ENCODE assay signal across 1 cellular context in the genomic region with DNA sequence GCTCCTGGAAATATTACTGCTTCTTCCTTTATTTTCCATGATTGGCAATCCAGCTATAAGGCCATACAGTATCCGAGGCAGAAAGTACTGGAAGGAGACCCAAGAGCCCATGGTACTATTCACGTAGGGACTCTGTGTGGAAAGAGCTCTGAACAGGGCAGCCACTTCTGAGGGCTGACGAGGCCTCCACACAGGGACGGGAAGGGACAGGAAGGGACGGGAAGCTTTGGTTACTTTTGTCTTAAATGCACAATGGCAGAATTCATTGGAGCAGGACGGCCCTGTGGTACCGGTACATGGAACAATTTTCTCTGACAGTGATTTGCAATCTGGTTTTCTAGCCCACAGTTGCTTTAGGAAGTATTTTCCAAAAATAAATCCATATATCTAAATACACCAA.
TF ChIP-seq lines count a peak whose summit lies in the region.

No MANE protein-coding gene starts in this region.

TF ChIP-seq in HepG2, 621 proteins besides CTCF, POLR2A, EP300 and RAD21:
- TF ChIP-seq, protein P1, sequence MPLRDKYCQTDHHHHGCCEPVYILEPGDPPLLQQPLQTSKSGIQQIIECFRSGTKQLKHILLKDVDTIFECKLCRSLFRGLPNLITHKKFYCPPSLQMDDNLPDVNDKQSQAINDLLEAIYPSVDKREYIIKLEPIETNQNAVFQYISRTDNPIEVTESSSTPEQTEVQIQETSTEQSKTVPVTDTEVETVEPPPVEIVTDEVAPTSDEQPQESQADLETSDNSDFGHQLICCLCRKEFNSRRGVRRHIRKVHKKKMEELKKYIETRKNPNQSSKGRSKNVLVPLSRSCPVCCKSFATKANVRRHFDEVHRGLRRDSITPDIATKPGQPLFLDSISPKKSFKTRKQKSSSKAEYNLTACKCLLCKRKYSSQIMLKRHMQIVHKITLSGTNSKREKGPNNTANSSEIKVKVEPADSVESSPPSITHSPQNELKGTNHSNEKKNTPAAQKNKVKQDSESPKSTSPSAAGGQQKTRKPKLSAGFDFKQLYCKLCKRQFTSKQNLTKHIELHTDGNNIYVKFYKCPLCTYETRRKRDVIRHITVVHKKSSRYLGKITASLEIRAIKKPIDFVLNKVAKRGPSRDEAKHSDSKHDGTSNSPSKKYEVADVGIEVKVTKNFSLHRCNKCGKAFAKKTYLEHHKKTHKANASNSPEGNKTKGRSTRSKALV (CRISPR knock-in tag; IDR thresholded peaks at IDR 0.05), result no peak
- TF ChIP-seq ZNF672 (CRISPR knock-in tag; IDR thresholded peaks at IDR 0.05) (no peak), EHMT2 (IDR thresholded peaks at IDR 0.05; ENCODE audit: borderline replicate concordance, low read depth, low read length) (no peak), ZNF333 (CRISPR knock-in tag; IDR thresholded peaks at IDR 0.05; ENCODE audit: borderline replicate concordance) (no peak), SATB2 (CRISPR knock-in tag; IDR thresholded peaks at IDR 0.05) (no peak), ARHGAP35 (CRISPR knock-in tag; IDR thresholded peaks at IDR 0.05; ENCODE audit: borderline replicate concordance) (no peak), SMAD1 (CRISPR knock-in tag; IDR thresholded peaks at IDR 0.05; ENCODE audit: borderline replicate concordance, low read depth) (no peak), HMG20B (CRISPR knock-in tag; conservative IDR thresholded peaks at IDR 0.05) (no peak), RXRB (CRISPR knock-in tag; IDR thresholded peaks at IDR 0.05; ENCODE audit: borderline replicate concordance) (no peak), U2AF2 (IDR thresholded peaks at IDR 0.05; ENCODE audit: low read depth, low read length) (no peak), SRF (IDR thresholded peaks at IDR 0.05; ENCODE audit: low read depth, low read length) (no peak)
- TF ChIP-seq, protein P2, sequence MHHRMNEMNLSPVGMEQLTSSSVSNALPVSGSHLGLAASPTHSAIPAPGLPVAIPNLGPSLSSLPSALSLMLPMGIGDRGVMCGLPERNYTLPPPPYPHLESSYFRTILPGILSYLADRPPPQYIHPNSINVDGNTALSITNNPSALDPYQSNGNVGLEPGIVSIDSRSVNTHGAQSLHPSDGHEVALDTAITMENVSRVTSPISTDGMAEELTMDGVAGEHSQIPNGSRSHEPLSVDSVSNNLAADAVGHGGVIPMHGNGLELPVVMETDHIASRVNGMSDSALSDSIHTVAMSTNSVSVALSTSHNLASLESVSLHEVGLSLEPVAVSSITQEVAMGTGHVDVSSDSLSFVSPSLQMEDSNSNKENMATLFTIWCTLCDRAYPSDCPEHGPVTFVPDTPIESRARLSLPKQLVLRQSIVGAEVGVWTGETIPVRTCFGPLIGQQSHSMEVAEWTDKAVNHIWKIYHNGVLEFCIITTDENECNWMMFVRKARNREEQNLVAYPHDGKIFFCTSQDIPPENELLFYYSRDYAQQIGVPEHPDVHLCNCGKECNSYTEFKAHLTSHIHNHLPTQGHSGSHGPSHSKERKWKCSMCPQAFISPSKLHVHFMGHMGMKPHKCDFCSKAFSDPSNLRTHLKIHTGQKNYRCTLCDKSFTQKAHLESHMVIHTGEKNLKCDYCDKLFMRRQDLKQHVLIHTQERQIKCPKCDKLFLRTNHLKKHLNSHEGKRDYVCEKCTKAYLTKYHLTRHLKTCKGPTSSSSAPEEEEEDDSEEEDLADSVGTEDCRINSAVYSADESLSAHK (CRISPR knock-in tag; IDR thresholded peaks at IDR 0.05; ENCODE audit: borderline replicate concordance), result no peak
- TF ChIP-seq, protein P3, sequence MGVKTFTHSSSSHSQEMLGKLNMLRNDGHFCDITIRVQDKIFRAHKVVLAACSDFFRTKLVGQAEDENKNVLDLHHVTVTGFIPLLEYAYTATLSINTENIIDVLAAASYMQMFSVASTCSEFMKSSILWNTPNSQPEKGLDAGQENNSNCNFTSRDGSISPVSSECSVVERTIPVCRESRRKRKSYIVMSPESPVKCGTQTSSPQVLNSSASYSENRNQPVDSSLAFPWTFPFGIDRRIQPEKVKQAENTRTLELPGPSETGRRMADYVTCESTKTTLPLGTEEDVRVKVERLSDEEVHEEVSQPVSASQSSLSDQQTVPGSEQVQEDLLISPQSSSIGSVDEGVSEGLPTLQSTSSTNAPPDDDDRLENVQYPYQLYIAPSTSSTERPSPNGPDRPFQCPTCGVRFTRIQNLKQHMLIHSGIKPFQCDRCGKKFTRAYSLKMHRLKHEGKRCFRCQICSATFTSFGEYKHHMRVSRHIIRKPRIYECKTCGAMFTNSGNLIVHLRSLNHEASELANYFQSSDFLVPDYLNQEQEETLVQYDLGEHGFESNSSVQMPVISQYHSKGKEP (CRISPR knock-in tag; IDR thresholded peaks at IDR 0.05), result no peak
- TF ChIP-seq, protein P4, sequence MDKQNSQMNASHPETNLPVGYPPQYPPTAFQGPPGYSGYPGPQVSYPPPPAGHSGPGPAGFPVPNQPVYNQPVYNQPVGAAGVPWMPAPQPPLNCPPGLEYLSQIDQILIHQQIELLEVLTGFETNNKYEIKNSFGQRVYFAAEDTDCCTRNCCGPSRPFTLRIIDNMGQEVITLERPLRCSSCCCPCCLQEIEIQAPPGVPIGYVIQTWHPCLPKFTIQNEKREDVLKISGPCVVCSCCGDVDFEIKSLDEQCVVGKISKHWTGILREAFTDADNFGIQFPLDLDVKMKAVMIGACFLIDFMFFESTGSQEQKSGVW (CRISPR knock-in tag; IDR thresholded peaks at IDR 0.05; ENCODE audit: borderline replicate concordance), result no peak
- TF ChIP-seq, protein P5, sequence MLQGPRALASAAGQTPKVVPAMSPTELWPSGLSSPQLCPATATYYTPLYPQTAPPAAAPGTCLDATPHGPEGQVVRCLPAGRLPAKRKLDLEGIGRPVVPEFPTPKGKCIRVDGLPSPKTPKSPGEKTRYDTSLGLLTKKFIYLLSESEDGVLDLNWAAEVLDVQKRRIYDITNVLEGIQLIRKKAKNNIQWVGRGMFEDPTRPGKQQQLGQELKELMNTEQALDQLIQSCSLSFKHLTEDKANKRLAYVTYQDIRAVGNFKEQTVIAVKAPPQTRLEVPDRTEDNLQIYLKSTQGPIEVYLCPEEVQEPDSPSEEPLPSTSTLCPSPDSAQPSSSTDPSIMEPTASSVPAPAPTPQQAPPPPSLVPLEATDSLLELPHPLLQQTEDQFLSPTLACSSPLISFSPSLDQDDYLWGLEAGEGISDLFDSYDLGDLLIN (CRISPR knock-in tag; IDR thresholded peaks at IDR 0.05; ENCODE audit: borderline replicate concordance), result no peak
- TF ChIP-seq, protein P6, sequence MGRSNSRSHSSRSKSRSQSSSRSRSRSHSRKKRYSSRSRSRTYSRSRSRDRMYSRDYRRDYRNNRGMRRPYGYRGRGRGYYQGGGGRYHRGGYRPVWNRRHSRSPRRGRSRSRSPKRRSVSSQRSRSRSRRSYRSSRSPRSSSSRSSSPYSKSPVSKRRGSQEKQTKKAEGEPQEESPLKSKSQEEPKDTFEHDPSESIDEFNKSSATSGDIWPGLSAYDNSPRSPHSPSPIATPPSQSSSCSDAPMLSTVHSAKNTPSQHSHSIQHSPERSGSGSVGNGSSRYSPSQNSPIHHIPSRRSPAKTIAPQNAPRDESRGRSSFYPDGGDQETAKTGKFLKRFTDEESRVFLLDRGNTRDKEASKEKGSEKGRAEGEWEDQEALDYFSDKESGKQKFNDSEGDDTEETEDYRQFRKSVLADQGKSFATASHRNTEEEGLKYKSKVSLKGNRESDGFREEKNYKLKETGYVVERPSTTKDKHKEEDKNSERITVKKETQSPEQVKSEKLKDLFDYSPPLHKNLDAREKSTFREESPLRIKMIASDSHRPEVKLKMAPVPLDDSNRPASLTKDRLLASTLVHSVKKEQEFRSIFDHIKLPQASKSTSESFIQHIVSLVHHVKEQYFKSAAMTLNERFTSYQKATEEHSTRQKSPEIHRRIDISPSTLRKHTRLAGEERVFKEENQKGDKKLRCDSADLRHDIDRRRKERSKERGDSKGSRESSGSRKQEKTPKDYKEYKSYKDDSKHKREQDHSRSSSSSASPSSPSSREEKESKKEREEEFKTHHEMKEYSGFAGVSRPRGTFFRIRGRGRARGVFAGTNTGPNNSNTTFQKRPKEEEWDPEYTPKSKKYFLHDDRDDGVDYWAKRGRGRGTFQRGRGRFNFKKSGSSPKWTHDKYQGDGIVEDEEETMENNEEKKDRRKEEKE (IDR thresholded peaks at IDR 0.05), result no peak
